In genomic region chr3:4976109-4976508, GRCh38 we compare ENCODE assay signal across 9 cellular contexts. TPM values are rescaled to one million over a fixed set of nuclear protein-coding genes. Genes with fewer than 3 reads are reported as not detected.
A peak's percentile ranks its signal among the peaks of the same experiment; 100 is the strongest.
DNase-seq lines count a peak whose midpoint lies in the region; ATAC-seq and TF ChIP-seq lines count a peak whose summit lies in the region.
"Had no signal": no experiment of that assay in that cellular context is flagged by ENCODE, and none has a peak within 500 bp of the region (broad histone marks: within the 10 kb centered on the region; RNA-seq: fewer than 3 reads in every experiment).

No MANE protein-coding gene starts in this region.

- intact Hi-C loops in mucosa of descending colon (cut with DNase I, micrococcal nuclease) (loop anchor here in 1 of 2 donors (5.0 kb wide), 2 partner anchors 149 to 264 kb away; no protein-coding TSS in a partner anchor), upper lobe of right lung (cut with DNase I) (no loop called here)

- H3K4me1 ChIP-seq in mucosa of descending colon (ENCODE audit: low read depth) (peaks cover 10% of the 10 kb centered on the region), upper lobe of right lung (peaks cover 11% of the 10 kb centered on the region)

- TF ChIP-seq CTCF in mucosa of descending colon (IDR thresholded peaks at IDR 0.05) (peak; percentile 7), upper lobe of right lung (IDR thresholded peaks at IDR 0.05) (peak; percentile 65)

- H3K27ac ChIP-seq in upper lobe of right lung, result peak overlapping the region; percentile 100
- H3K27ac ChIP-seq: SK-N-MC had no signal

- H3K9me3 ChIP-seq in mucosa of descending colon (no peaks in the 10 kb centered on the region), upper lobe of right lung (no peaks in the 10 kb centered on the region)

- DNase-seq in COLO668 (lab: John Stamatoyannopoulos, UW; ENCODE audit: unreplicated experiment) (peak; percentile 5), HK-2 (ENCODE audit: unreplicated experiment) (peak; percentile 43), SK-N-DZ (ENCODE audit: low spot score) (peak; percentile 65), cerebellar cortex (ENCODE audit: low spot score) (peak; percentile 78), mucosa of descending colon (peak; percentile 62 to 76 (median 63)), upper lobe of right lung (peak; percentile 78), NCI-H1436 (lab: John Stamatoyannopoulos, UW) (no peak)

- no peaks in the 10 kb centered on the region for H3K27me3 ChIP-seq in upper lobe of right lung

- H3K36me3 ChIP-seq in mucosa of descending colon (ENCODE audit: low read depth) (no peaks in the 10 kb centered on the region), upper lobe of right lung (peaks cover 6% of the 10 kb centered on the region)

- ATAC-seq in mucosa of descending colon (no peak), upper lobe of right lung (peak; percentile 4), GM19023 (IDR thresholded peaks at IDR 0.05; ENCODE audit: unreplicated experiment) (no peak)

- H3K4me3 ChIP-seq in mucosa of descending colon, result no peak overlapping the region
- no peak overlapping the region for H3K4me3 ChIP-seq in upper lobe of right lung
- H3K4me3 ChIP-seq: SK-N-MC had no signal

RNA-seq across cellular contexts. Expression of gene BHLHE40, which starts 3.1 kb away (rescaled TPM):
- polyA plus RNA-seq in SK-N-DZ (2014; cell fraction: cytosol; rRNA removed), result 0.03 and 0.09 TPM in 2 replicates
- polyA plus RNA-seq in SK-N-DZ (2014; cell fraction: nucleus; rRNA removed), result not detected in 2 replicates
- total RNA-seq in mucosa of descending colon (10 to 100 TPM; 40.2 to 45.5 (median 42.9) TPM), upper lobe of right lung (97.1 TPM)
